ENCODE assay signal across 1 cellular context in genomic region chr12:6766651-6767300, GRCh38.
A peak's percentile ranks its signal among the peaks of the same experiment; 100 is the strongest.
TF ChIP-seq lines count a peak whose summit lies in the region.

No MANE protein-coding gene starts in this region.

TF ChIP-seq in HepG2, 621 proteins besides CTCF, POLR2A, EP300 and RAD21 (continued from another document and continues in another):
- TF ChIP-seq ZNF646 (CRISPR knock-in tag; IDR thresholded peaks at IDR 0.05): no peak
- TF ChIP-seq MYPOP (CRISPR knock-in tag; IDR thresholded peaks at IDR 0.05): no peak
- TF ChIP-seq TOPORS (CRISPR knock-in tag; IDR thresholded peaks at IDR 0.05): no peak
- 0 out of 2 replicates have a peak, but pooled peaks have one; percentile 35 for TF ChIP-seq ZNF101 (CRISPR knock-in tag; IDR thresholded peaks at IDR 0.05; ENCODE audit: borderline replicate concordance, low read depth)
- no peak for TF ChIP-seq ZHX1 (CRISPR knock-in tag; IDR thresholded peaks at IDR 0.05; ENCODE audit: low read depth)
- TF ChIP-seq ZNF777 (CRISPR knock-in tag; IDR thresholded peaks at IDR 0.05): peak; percentile 92
- no peak for TF ChIP-seq SIX1 (CRISPR knock-in tag; IDR thresholded peaks at IDR 0.05; ENCODE audit: borderline replicate concordance)
- TF ChIP-seq DZIP1 (CRISPR knock-in tag; IDR thresholded peaks at IDR 0.05): no peak
- TF ChIP-seq BRF2 (CRISPR knock-in tag; IDR thresholded peaks at IDR 0.05): no peak
- 0 out of 2 replicates have a peak, but pooled peaks have one; percentile 11 for TF ChIP-seq ZNF768 (CRISPR knock-in tag; IDR thresholded peaks at IDR 0.05)
- TF ChIP-seq ZNF142 (CRISPR knock-in tag; IDR thresholded peaks at IDR 0.05): no peak; the same call in 1 of the 2 replicates
- TF ChIP-seq ZNF292 (CRISPR knock-in tag; IDR thresholded peaks at IDR 0.05; ENCODE audit: borderline replicate concordance, low read depth): no peak
- no peak for TF ChIP-seq POLR2G (IDR thresholded peaks at IDR 0.05; ENCODE audit: low read depth, low read length)
- no peak for TF ChIP-seq ZNF703 (CRISPR knock-in tag; IDR thresholded peaks at IDR 0.05; ENCODE audit: borderline replicate concordance)
- TF ChIP-seq ZNF891 (CRISPR knock-in tag; IDR thresholded peaks at IDR 0.05): no peak
- no peak for TF ChIP-seq TIGD3 (CRISPR knock-in tag; IDR thresholded peaks at IDR 0.05; ENCODE audit: borderline replicate concordance)
- no peak for TF ChIP-seq EEA1 (CRISPR knock-in tag; IDR thresholded peaks at IDR 0.05; ENCODE audit: borderline replicate concordance)
- no peak for TF ChIP-seq ZSCAN9 (CRISPR knock-in tag; IDR thresholded peaks at IDR 0.05; ENCODE audit: borderline replicate concordance)
- TF ChIP-seq NKX3-1 (CRISPR knock-in tag; IDR thresholded peaks at IDR 0.05): no peak
- TF ChIP-seq CREB3 (CRISPR knock-in tag; IDR thresholded peaks at IDR 0.05): no peak
- TF ChIP-seq SMC3 (IDR thresholded peaks at IDR 0.05; ENCODE audit: low read length): no peak
- TF ChIP-seq NCOR1 (IDR thresholded peaks at IDR 0.05; ENCODE audit: borderline replicate concordance, low read length): no peak; the same call in 1 of the 2 replicates
- TF ChIP-seq U2AF2 (IDR thresholded peaks at IDR 0.05; ENCODE audit: low read depth, low read length): no peak
- no peak for TF ChIP-seq HIC2 (CRISPR knock-in tag; IDR thresholded peaks at IDR 0.05; ENCODE audit: low read depth)
- no peak for TF ChIP-seq HNRNPUL1 (IDR thresholded peaks at IDR 0.05; ENCODE audit: low read depth, low read length)
